Comparison of ENCODE assay signal across 18 cellular contexts in genomic region chr18:46068763-46069162, GRCh38. TPM values are rescaled to one million over a fixed set of nuclear protein-coding genes. Genes with fewer than 3 reads are reported as not detected.
A peak's percentile ranks its signal among the peaks of the same experiment; 100 is the strongest.
DNase-seq lines count a peak whose midpoint lies in the region; ATAC-seq and TF ChIP-seq lines count a peak whose summit lies in the region.
"Had no signal": no experiment of that assay in that cellular context is flagged by ENCODE, and none has a peak within 500 bp of the region (broad histone marks: within the 10 kb centered on the region; RNA-seq: fewer than 3 reads in every experiment).

No MANE protein-coding gene starts in this region.

- peaks cover 34% of the 10 kb centered on the region for H3K4me1 ChIP-seq in CD4-positive, CD25-positive, alpha-beta regulatory T cell (ENCODE audit: control insufficient read depth, insufficient read depth, low read length, poor library complexity, severe bottlenecking)
- H3K4me1 ChIP-seq in Karpas-422 (ENCODE audit: low read length) = peaks cover 7% of the 10 kb centered on the region

- peaks cover 10% of the 10 kb centered on the region for H3K36me3 Mint-ChIP-seq in CD4-positive, CD25-positive, alpha-beta regulatory T cell
- no peaks in the 10 kb centered on the region for H3K36me3 Mint-ChIP-seq in nephron (ENCODE audit: low read depth)
- H3K36me3 Mint-ChIP-seq: memory B cell had no signal

- no peak overlapping the region for H3K27ac ChIP-seq in CD4-positive, CD25-positive, alpha-beta regulatory T cell (ENCODE audit: insufficient read depth, low read length, poor library complexity, severe bottlenecking)
- H3K27ac ChIP-seq in Karpas-422 (ENCODE audit: low read length) = no peak overlapping the region
- H3K27ac ChIP-seq in epithelial cell of prostate = peak overlapping the region; percentile 86
- H3K27ac ChIP-seq: coronary artery, vagina had no signal

- peaks cover 3 to 49% (median 20%) of the 10 kb centered on the region in 4 donors for H3K4me1 Mint-ChIP-seq in CD4-positive, CD25-positive, alpha-beta regulatory T cell
- H3K4me1 Mint-ChIP-seq in nephron = no peaks in the 10 kb centered on the region

- no peaks in the 10 kb centered on the region for H4K20me1 ChIP-seq in Karpas-422 (ENCODE audit: insufficient read depth, low read depth, low read length)

- H3K36me3 ChIP-seq in CD4-positive, CD25-positive, alpha-beta regulatory T cell (ENCODE audit: control insufficient read depth, insufficient read depth, low read length) = no peaks in the 10 kb centered on the region
- H3K36me3 ChIP-seq in Karpas-422 (ENCODE audit: insufficient read depth, low read length) = no peaks in the 10 kb centered on the region
- H3K36me3 ChIP-seq: vagina had no signal

- peak overlapping the region in 3 of 4 donors; percentile 5 to 38 (median 8) for H3K4me3 Mint-ChIP-seq in CD4-positive, CD25-positive, alpha-beta regulatory T cell
- peak overlapping the region; percentile 20 to 39 (median 32) for H3K4me3 Mint-ChIP-seq in nephron
- H3K4me3 Mint-ChIP-seq: memory B cell had no signal

- H3K9me3 ChIP-seq in CD4-positive, CD25-positive, alpha-beta regulatory T cell (ENCODE audit: control insufficient read depth in 2 of 2, low read length in 2 of 2) = no peaks in the 10 kb centered on the region
- H3K9me3 ChIP-seq in Karpas-422 (ENCODE audit: low read length) = no peaks in the 10 kb centered on the region
- H3K9me3 ChIP-seq: vagina had no signal

- H3K9me3 Mint-ChIP-seq in CD4-positive, CD25-positive, alpha-beta regulatory T cell = peaks cover 0 to 1% (median 0%) of the 10 kb centered on the region in 7 donors
- H3K9me3 Mint-ChIP-seq in nephron = no peaks in the 10 kb centered on the region

- H3K4me3 ChIP-seq in CD4-positive, CD25-positive, alpha-beta regulatory T cell (ENCODE audit: low read depth, low read length) = no peak overlapping the region
- no peak overlapping the region for H3K4me3 ChIP-seq in Karpas-422 (ENCODE audit: low read length)
- H3K4me3 ChIP-seq: coronary artery, vagina had no signal

- no peak for TF ChIP-seq CTCF in nephron (IDR thresholded peaks at IDR 0.05; ENCODE audit: unreplicated experiment in 3 of 3)

- no peaks in the 10 kb centered on the region for H3K27me3 ChIP-seq in CD4-positive, CD25-positive, alpha-beta regulatory T cell (ENCODE audit: control insufficient read depth, insufficient read depth, low read length)
- no peaks in the 10 kb centered on the region for H3K27me3 ChIP-seq in Karpas-422 (ENCODE audit: low read length)
- H3K27me3 ChIP-seq: vagina had no signal

- no peaks in the 10 kb centered on the region for H3K79me2 ChIP-seq in Karpas-422 (ENCODE audit: low read length)

- no peaks in the 10 kb centered on the region for H3K9me2 ChIP-seq in Karpas-422 (replicated peaks; ENCODE audit: insufficient read depth, low read length)

- peak overlapping the region; percentile 31 to 68 (median 63) for H3K27ac Mint-ChIP-seq in CD4-positive, CD25-positive, alpha-beta regulatory T cell
- no peak overlapping the region for H3K27ac Mint-ChIP-seq in nephron
- H3K27ac Mint-ChIP-seq: memory B cell had no signal

- no peak for ATAC-seq in CD4-positive, CD25-positive, alpha-beta regulatory T cell (ENCODE audit: low read depth in 2 of 2)
- ATAC-seq in HG03565 (IDR thresholded peaks at IDR 0.05; ENCODE audit: unreplicated experiment) = no peak

- no peak overlapping the region for H3K9ac ChIP-seq in Karpas-422 (ENCODE audit: low read length)

- no peak overlapping the region for H3K4me2 ChIP-seq in Karpas-422 (ENCODE audit: low read depth, low read length, poor library complexity, severe bottlenecking)

- H3K27me3 Mint-ChIP-seq in CD4-positive, CD25-positive, alpha-beta regulatory T cell = peaks cover 14% of the 10 kb centered on the region
- no peaks in the 10 kb centered on the region for H3K27me3 Mint-ChIP-seq in nephron (ENCODE audit: low read depth)

- DNase-seq in CD4-positive, CD25-positive, alpha-beta regulatory T cell = no peak
- DNase-seq in Karpas-422 = peak; percentile 20
- no peak for DNase-seq in epithelial cell of prostate (ENCODE audit: low read depth, low spot score)
- no peak for DNase-seq in cerebellar cortex (ENCODE audit: low spot score)
- no peak for DNase-seq in NCI-H2081 treated with DMSO at 0.1 percent for 48 hours (lab: John Stamatoyannopoulos, UW)
- no peak for DNase-seq in mesenteric fat pad (ENCODE audit: low spot score)
- DNase-seq: activated naive CD4-positive, alpha-beta T cell; glutamatergic neuron; MM.1S; NCI-H1694; NCI-H446; SHP77 treated with DMSO at 0.1 percent for 48 hours; stimulated activated naive CD4-positive, alpha-beta T cell had no signal

- H2AFZ ChIP-seq in Karpas-422 (ENCODE audit: low read length) = no peak overlapping the region

RNA-seq across cellular contexts. Expression of gene PSTPIP2, which starts 3.3 kb away (rescaled TPM):
- total RNA-seq in CD4-positive, CD25-positive, alpha-beta regulatory T cell = 14.3 TPM
- polyA plus RNA-seq in CD4-positive, CD25-positive, alpha-beta regulatory T cell = 10 to 100 TPM; 10.3 to 16.1 (median 11.9) TPM
- total RNA-seq in Karpas-422 (2014; rRNA removed; shearing (Covaris generic); ENCODE audit: low replicate concordance) = not detected in 2 replicates
- total RNA-seq in mesenteric fat pad = 8.8 TPM

RNA-seq across cellular contexts. Expression of gene ATP5F1A, which starts 29.3 kb away (rescaled TPM):
- total RNA-seq in CD4-positive, CD25-positive, alpha-beta regulatory T cell = 171 TPM
- polyA plus RNA-seq in CD4-positive, CD25-positive, alpha-beta regulatory T cell = 100 to 1,000 TPM; 553 to 620 (median 576) TPM
- 417 and 563 TPM in 2 replicates for total RNA-seq in Karpas-422 (2014; rRNA removed; shearing (Covaris generic); ENCODE audit: low replicate concordance)
- total RNA-seq in mesenteric fat pad = 303 TPM

RNA-seq across cellular contexts. Expression of gene HAUS1, which starts 35.4 kb away (rescaled TPM):
- total RNA-seq in CD4-positive, CD25-positive, alpha-beta regulatory T cell = 21.3 TPM
- polyA plus RNA-seq in CD4-positive, CD25-positive, alpha-beta regulatory T cell = 10 to 100 TPM; 51.2 to 72.1 (median 58.7) TPM
- total RNA-seq in Karpas-422 (2014; rRNA removed; shearing (Covaris generic); ENCODE audit: low replicate concordance) = 30.9 and 46.3 TPM in 2 replicates
- 13.0 TPM for total RNA-seq in mesenteric fat pad

Comparison
In these comparisons a context has a peak if more than half of its experiments do, and no peak if none do; other contexts are left out.
1. H3K27ac Mint-ChIP-seq: peak in CD4-positive, CD25-positive, alpha-beta regulatory T cell (3 of 3); none in nephron (0 of 3).